In genomic region chr21:41895643-41896493, GRCh38 we compare ENCODE assay signal across 8 cellular contexts. TPM values are rescaled to one million over a fixed set of nuclear protein-coding genes. Genes with fewer than 3 reads are reported as not detected.
A peak's percentile ranks its signal among the peaks of the same experiment; 100 is the strongest.
DNase-seq lines count a peak whose midpoint lies in the region; ATAC-seq, FAIRE-seq and TF ChIP-seq lines count a peak whose summit lies in the region.

No MANE protein-coding gene starts in this region.

- no peaks in the 10 kb centered on the region for H3K27me3 ChIP-seq in H1 (replicated peaks in 1 of 4; ENCODE audit: control insufficient read depth in 3 of 4, extremely low read depth in 1 of 4, insufficient read depth in 3 of 4, low read length in 3 of 4)
- H3K27me3 ChIP-seq in uterus: no peaks in the 10 kb centered on the region
- H3K27me3 ChIP-seq in right atrium auricular region: no peaks in the 10 kb centered on the region

- H3K56ac ChIP-seq in H1 (replicated peaks; ENCODE audit: insufficient read length, low read depth, low read length): no peak overlapping the region

- ATAC-seq in left ventricle myocardium superior: no peak

- H2BK12ac ChIP-seq in H1 (ENCODE audit: low read depth, low read length): no peak overlapping the region

- peak in 1 of 3 experiments; percentile 25; a peak in 1 of 4 replicates for TF ChIP-seq CTCF in H1 (IDR thresholded peaks at IDR 0.05; ENCODE audit: control extremely low read depth in 1 of 3, insufficient read depth in 1 of 3, low read depth in 1 of 3, low read length in 3 of 3)
- no peak for TF ChIP-seq CTCF in uterus (IDR thresholded peaks at IDR 0.05)
- TF ChIP-seq CTCF in right atrium auricular region (IDR thresholded peaks at IDR 0.05): no peak

- peak in 1 of 2 experiments; percentile 17; a peak in 1 of 4 replicates for TF ChIP-seq RAD21 in H1 (IDR thresholded peaks at IDR 0.05 in 1 of 2, conservative IDR thresholded peaks at IDR 0.05 in 1 of 2; ENCODE audit: low read depth in 2 of 2, low read length in 2 of 2)

- no peak overlapping the region for H3K4me2 ChIP-seq in H1 (ENCODE audit: insufficient read depth in 1 of 2, low read depth in 2 of 2, low read length in 2 of 2)

- intact Hi-C loops in uterus (cut with DNase I; ENCODE audit: low total_unique reads) (no loop called here), left ventricle myocardium superior (cut with micrococcal nuclease) (no loop called here)

- H3K4me1 ChIP-seq in H1 (replicated peaks in 1 of 4; ENCODE audit: control insufficient read depth in 3 of 4, insufficient read depth in 4 of 4, low read length in 3 of 4) (peaks cover 4 to 23% (median 19%) of the 10 kb centered on the region in 4 experiments), uterus (no peaks in the 10 kb centered on the region), right atrium auricular region (no peaks in the 10 kb centered on the region)

- no peak for FAIRE-seq in H1 (lab: Jason Lieb, UNC)

- H3K4me3 Mint-ChIP-seq in activated CD4-positive, alpha-beta T cell treated with anti-CD3 and anti-CD28 coated beads, Interleukin-2, amount 10 ng/mL, durations not matched to agents 7 days and 5 days: no peak overlapping the region

- DNase-seq in HEK293T (ENCODE audit: extremely low spot score) (no peak), H1 (ENCODE audit: low read depth in 1 of 2, low spot score in 2 of 2) (peak in 1 of 2 experiments; percentile 54), uterus (no peak), NCI-H226 (no peak), right atrium auricular region (ENCODE audit: low spot score) (no peak), left ventricle myocardium superior (no peak)
- DNase-seq in activated CD4-positive, alpha-beta T cell treated with anti-CD3 and anti-CD28 coated beads, Interleukin-2, amount 10 ng/mL, durations not matched to agents 7 days and 5 days: peak; percentile 60
- DNase-seq in stimulated activated CD4-positive, alpha-beta T cell treated with anti-CD3 and anti-CD28 coated beads, TNF-alpha, amount 100 ng/mL, for 1 hour (ENCODE audit: low read depth in 3 of 3, low spot score in 1 of 3): peak; percentile 11 to 26 (median 15)

- no peak overlapping the region for H3K27ac ChIP-seq in H1 (ENCODE audit: low read depth, low read length)
- H3K27ac ChIP-seq in uterus: no peak overlapping the region
- H3K27ac ChIP-seq in right atrium auricular region: no peak overlapping the region

- TF ChIP-seq EP300 in H1 (IDR thresholded peaks at IDR 0.05; ENCODE audit: borderline replicate concordance in 1 of 2, low read depth in 2 of 2, low read length in 2 of 2): no peak

- no peak overlapping the region for H4K5ac ChIP-seq in H1 (ENCODE audit: insufficient read length, low read depth, low read length)

- H3K27me3 Mint-ChIP-seq in activated CD4-positive, alpha-beta T cell treated with anti-CD3 and anti-CD28 coated beads, Interleukin-2, amount 10 ng/mL, durations not matched to agents 7 days and 5 days: no peaks in the 10 kb centered on the region

- no peak overlapping the region for H3K23ac ChIP-seq in H1 (ENCODE audit: insufficient read length)

- no peak overlapping the region for H3K18ac ChIP-seq in H1 (ENCODE audit: extremely low read depth, low read length)

- no peak overlapping the region for H3K4me3 ChIP-seq in H1 (ENCODE audit: extremely low read depth in 1 of 4, insufficient read depth in 2 of 4, low read depth in 3 of 4, low read length in 4 of 4)
- H3K4me3 ChIP-seq in uterus: no peak overlapping the region
- no peak overlapping the region for H3K4me3 ChIP-seq in right atrium auricular region

- no peak overlapping the region for H3K14ac ChIP-seq in H1 (ENCODE audit: insufficient read length)

- H3K9me3 Mint-ChIP-seq in activated CD4-positive, alpha-beta T cell treated with anti-CD3 and anti-CD28 coated beads, Interleukin-2, amount 10 ng/mL, durations not matched to agents 7 days and 5 days: no peaks in the 10 kb centered on the region

- no peaks in the 10 kb centered on the region for H3K36me3 Mint-ChIP-seq in activated CD4-positive, alpha-beta T cell treated with anti-CD3 and anti-CD28 coated beads, Interleukin-2, amount 10 ng/mL, durations not matched to agents 7 days and 5 days (ENCODE audit: low read depth)

- no peaks in the 10 kb centered on the region for H3K23me2 ChIP-seq in H1 (ENCODE audit: low read depth, low read length)

- no peak overlapping the region for H2BK15ac ChIP-seq in H1 (ENCODE audit: low read length)

- H3K36me3 ChIP-seq in H1 (ENCODE audit: control insufficient read depth in 2 of 4, insufficient read depth in 4 of 4, low read length in 3 of 4): peaks cover 0 to 2% (median 0%) of the 10 kb centered on the region in 4 experiments; a peak in 1 of 8 replicates
- H3K36me3 ChIP-seq in uterus: no peaks in the 10 kb centered on the region
- peaks cover 7% of the 10 kb centered on the region for H3K36me3 ChIP-seq in right atrium auricular region

- H4K20me1 ChIP-seq in H1 (replicated peaks in 1 of 2; ENCODE audit: control insufficient read depth in 1 of 2, insufficient read depth in 2 of 2, low read length in 2 of 2): peaks cover 0 to 2% of the 10 kb centered on the region in 2 experiments

- no peak for TF ChIP-seq POLR2A in H1 (IDR thresholded peaks at IDR 0.05; ENCODE audit: control extremely low read depth in 1 of 2, low read depth in 2 of 2, low read length in 2 of 2)
- no peak for TF ChIP-seq POLR2A in uterus (IDR thresholded peaks at IDR 0.05)

- no peak overlapping the region for H2AFZ ChIP-seq in H1 (ENCODE audit: low read length)

- no peak overlapping the region for H4K91ac ChIP-seq in H1 (replicated peaks; ENCODE audit: insufficient read length, low read length)

- no peak overlapping the region for H2AK5ac ChIP-seq in H1 (ENCODE audit: low read depth, low read length)

- H3K79me2 ChIP-seq in H1 (ENCODE audit: control insufficient read depth in 1 of 2, insufficient read depth in 2 of 2, low read length in 2 of 2): no peaks in the 10 kb centered on the region

- no peak overlapping the region for H2BK120ac ChIP-seq in H1 (replicated peaks; ENCODE audit: low read depth, low read length)

- H3K4me1 Mint-ChIP-seq in activated CD4-positive, alpha-beta T cell treated with anti-CD3 and anti-CD28 coated beads, Interleukin-2, amount 10 ng/mL, durations not matched to agents 7 days and 5 days: peaks cover 45% of the 10 kb centered on the region

- POLR2A ChIA-PET in HEK293T (lab: Yijun Ruan, JAX): no interaction called here
- POLR2A ChIA-PET in activated CD4-positive, alpha-beta T cell treated with anti-CD3 and anti-CD28 coated beads, Interleukin-2, amount 10 ng/mL, durations not matched to agents 7 days and 5 days (lab: Charles Lee): no interaction called here
- POLR2A ChIA-PET in H1 (lab: Charles Lee; ENCODE audit: partially characterized antibody): interaction anchor here (0.6 to 1.4 kb wide), 5 partner anchors 10 to 144 kb away, joined by 3 to 5 read pairs (median 3); no protein-coding TSS in a partner anchor

- H3K9me3 ChIP-seq in H1 (ENCODE audit: insufficient read depth in 2 of 2, low read depth in 1 of 2, low read length in 1 of 2) (no peaks in the 10 kb centered on the region), uterus (no peaks in the 10 kb centered on the region), right atrium auricular region (no peaks in the 10 kb centered on the region)

- no peaks in the 10 kb centered on the region for H3K79me1 ChIP-seq in H1 (ENCODE audit: low read depth, low read length)

- 63% methylated on average over 22 of the region's 22 CpGs; no CpG with 5 or more reads in 1 of the 2 experiments for WGBS in H1 (ENCODE audit: extremely low coverage in 1 of 2, insufficient coverage in 1 of 2, insufficient read length in 1 of 2, insufficient replicate concordance in 2 of 2, low coverage in 1 of 2, low lambda C conversion rate in 2 of 2, missing lambda C conversion rate in 1 of 2), 2 experiments

- H3K9ac ChIP-seq in H1 (replicated peaks in 1 of 4; ENCODE audit: extremely low read depth in 1 of 4, low read depth in 3 of 4, low read length in 3 of 4): no peak overlapping the region

- no peak overlapping the region for H3K4ac ChIP-seq in H1 (replicated peaks; ENCODE audit: insufficient read length, low read depth, low read length)

- no peak overlapping the region for H2BK5ac ChIP-seq in H1 (ENCODE audit: low read depth, low read length)

- no peak overlapping the region for H2BK20ac ChIP-seq in H1 (ENCODE audit: low read length)

- CTCF ChIA-PET in HEK293T (lab: Yijun Ruan, JAX) (no interaction called here), H1 (lab: Charles Lee; ENCODE audit: partially characterized antibody) (interaction anchor here (0.7 to 2.9 kb wide), 4 partner anchors 12 to 196 kb away, joined by 3 to 8 read pairs (median 3); no protein-coding TSS in a partner anchor)
- CTCF ChIA-PET in activated CD4-positive, alpha-beta T cell treated with anti-CD3 and anti-CD28 coated beads, Interleukin-2, amount 10 ng/mL, durations not matched to agents 7 days and 5 days (lab: Charles Lee): interaction anchor here (1.1 to 1.5 kb wide), 2 partner anchors 14 to 212 kb away, joined by 3 to 4 read pairs; no protein-coding TSS in a partner anchor

- H4K8ac ChIP-seq in H1 (ENCODE audit: extremely low read depth, insufficient read depth, low read length): no peak overlapping the region

- peak overlapping the region; percentile 57 for H3K27ac Mint-ChIP-seq in activated CD4-positive, alpha-beta T cell treated with anti-CD3 and anti-CD28 coated beads, Interleukin-2, amount 10 ng/mL, durations not matched to agents 7 days and 5 days

RNA-seq across cellular contexts. Expression of gene PRDM15, which starts 16.7 kb away (rescaled TPM):
- 10 to 100 TPM in 1 of 2 experiments, 1 to 10 TPM in 1; 10.0 to 10.3 TPM for total RNA-seq in activated CD4-positive, alpha-beta T cell treated with anti-CD3 and anti-CD28 coated beads, Interleukin-2, amount 10 ng/mL, durations not matched to agents 7 days and 5 days
- 10.5 TPM in 2 replicates for total RNA-seq in H1 (2021; fragmentation: NEBNext Ultra II Directional; extraction: Animal tissue kit (Norgen Biotek cat#: 25700))
- 9.7 and 11.5 TPM in 2 replicates for polyA plus RNA-seq in H1 (2011; rRNA removed)
- polyA plus RNA-seq in H1 (2011; cell fraction: cytosol; rRNA removed): 8.9 TPM
- polyA plus RNA-seq in H1 (2011; cell fraction: nucleus; rRNA removed): 32.0 TPM
- polyA plus RNA-seq in H1 (2012, experiment 1 of 2): 7.7 to 9.1 TPM (median 8.6 TPM) in 4 replicates
- 0.76 TPM for polyA plus RNA-seq in H1 (2012, experiment 2 of 2)
- polyA plus RNA-seq in H1 (2013, experiment 1 of 2): 4.3 TPM
- 4.1 TPM for polyA plus RNA-seq in H1 (2013, experiment 2 of 2)
- 34.3 and 35.1 TPM in 2 replicates for polyA minus RNA-seq in H1 (2011; rRNA and poly(A)+ RNA removed)
- polyA minus RNA-seq in H1 (2011; cell fraction: cytosol; rRNA and poly(A)+ RNA removed): 8.6 TPM
- polyA minus RNA-seq in H1 (2011; cell fraction: nucleus; rRNA and poly(A)+ RNA removed): 22.0 TPM
- total RNA-seq in uterus: 10 to 100 TPM in 1 of 4 donors, 1 to 10 TPM in 3; 5.9 to 11.0 (median 6.5) TPM
- 1 to 10 TPM; 2.6 to 4.2 TPM for total RNA-seq in right atrium auricular region
- 3.7 TPM for total RNA-seq in left ventricle myocardium superior

RNA-seq across cellular contexts. Expression of gene C2CD2, which starts 58.0 kb away (rescaled TPM):
- 1 to 10 TPM; 7.0 to 8.8 TPM for total RNA-seq in activated CD4-positive, alpha-beta T cell treated with anti-CD3 and anti-CD28 coated beads, Interleukin-2, amount 10 ng/mL, durations not matched to agents 7 days and 5 days
- total RNA-seq in H1 (2021; fragmentation: NEBNext Ultra II Directional; extraction: Animal tissue kit (Norgen Biotek cat#: 25700)): 12.4 and 13.0 TPM in 2 replicates
- polyA plus RNA-seq in H1 (2011; rRNA removed): 10.4 and 10.7 TPM in 2 replicates
- 11.0 TPM for polyA plus RNA-seq in H1 (2011; cell fraction: cytosol; rRNA removed)
- polyA plus RNA-seq in H1 (2011; cell fraction: nucleus; rRNA removed): 13.4 TPM
- polyA plus RNA-seq in H1 (2012, experiment 1 of 2): 9.3 to 12.8 TPM (median 10.8 TPM) in 4 replicates
- polyA plus RNA-seq in H1 (2012, experiment 2 of 2): 1.4 TPM
- polyA plus RNA-seq in H1 (2013, experiment 1 of 2): 6.7 TPM
- 7.0 TPM for polyA plus RNA-seq in H1 (2013, experiment 2 of 2)
- polyA minus RNA-seq in H1 (2011; rRNA and poly(A)+ RNA removed): 47.7 and 67.1 TPM in 2 replicates
- polyA minus RNA-seq in H1 (2011; cell fraction: cytosol; rRNA and poly(A)+ RNA removed): 19.1 TPM
- 19.0 TPM for polyA minus RNA-seq in H1 (2011; cell fraction: nucleus; rRNA and poly(A)+ RNA removed)
- 10 to 100 TPM in 3 of 4 donors, 1 to 10 TPM in 1; 9.5 to 37.5 (median 18.3) TPM for total RNA-seq in uterus
- total RNA-seq in right atrium auricular region: 1 to 10 TPM; 8.6 to 9.1 TPM
- 5.2 TPM for total RNA-seq in left ventricle myocardium superior

Comparison
In these comparisons a context has a peak if more than half of its experiments do, and no peak if none do; other contexts are left out.
1. DNase-seq: peak in activated CD4-positive, alpha-beta T cell treated with anti-CD3 and anti-CD28 coated beads, Interleukin-2, amount 10 ng/mL, durations not matched to agents 7 days and 5 days (single experiment) and stimulated activated CD4-positive, alpha-beta T cell treated with anti-CD3 and anti-CD28 coated beads, TNF-alpha, amount 100 ng/mL, for 1 hour (3 of 3); none in HEK293T (single experiment), uterus (0 of 2), NCI-H226 (single experiment), right atrium auricular region (single experiment) and left ventricle myocardium superior (single experiment).